ENCODE assay signal across 20 cellular contexts in the genomic region with DNA sequence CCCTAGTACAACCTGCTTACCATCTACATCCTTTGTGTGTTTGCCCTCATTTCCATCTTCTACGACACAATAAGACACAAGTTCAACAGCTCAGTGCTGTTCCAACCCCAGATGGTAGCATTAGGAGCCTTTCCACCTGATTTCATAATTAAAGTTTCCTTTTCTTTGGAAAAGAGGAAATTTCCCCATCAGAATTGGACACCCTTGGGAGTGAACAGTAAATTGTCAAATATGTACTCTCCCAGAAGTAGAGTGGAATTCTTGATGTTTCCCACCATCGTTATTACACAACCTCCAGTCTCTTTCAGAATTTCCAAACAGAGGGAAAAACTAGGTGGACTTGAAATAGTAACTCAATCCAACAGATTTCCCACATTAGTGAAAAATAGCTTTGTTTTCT.
DNase-seq lines count a peak whose midpoint lies in the region; ATAC-seq, FAIRE-seq and TF ChIP-seq lines count a peak whose summit lies in the region.
"Had no signal": no experiment of that assay in that cellular context is flagged by ENCODE, and none has a peak within 500 bp of the region (broad histone marks: within the 10 kb centered on the region; RNA-seq: fewer than 3 reads in every experiment).

No MANE protein-coding gene starts in this region.

- H3K4me2 ChIP-seq in HepG2 (ENCODE audit: low read depth, low read length) = no peak overlapping the region
- H3K4me2 ChIP-seq: GM23338 had no signal

- H3K9me3 Mint-ChIP-seq in natural killer cell = no peaks in the 10 kb centered on the region
- H3K9me3 Mint-ChIP-seq: GM23338 had no signal

- in situ Hi-C loops in HepG2 (cut with HindIII; ENCODE audit: extremely low pct_ligation_motif_present, low pct_unique_long_range_greater_than_20kb) = no loop called here

- 6% methylated on average over 2 of the region's 2 CpGs for WGBS in HepG2 (ENCODE audit: low lambda C conversion rate)
- WGBS in right lobe of liver (ENCODE audit: insufficient coverage, low coverage, low lambda C conversion rate, missing lambda C conversion rate) = 43% methylated on average over 2 of the region's 2 CpGs
- 81 to 88% methylated on average over 2 of the region's 2 CpGs for WGBS in sigmoid colon, 2 donors

- H3K27ac Mint-ChIP-seq in natural killer cell = no peak overlapping the region
- H3K27ac Mint-ChIP-seq: CD4-positive, alpha-beta memory T cell; GM23338 had no signal

- POLR2A ChIA-PET in HepG2 (lab: Yijun Ruan, JAX) = no interaction called here

- TF ChIP-seq EP300 in HepG2 (IDR thresholded peaks at IDR 0.05; ENCODE audit: low read depth in 2 of 2, low read length in 2 of 2) = no peak
- no peak for TF ChIP-seq EP300 in HepG2 (CRISPR knock-in tag; IDR thresholded peaks at IDR 0.05; ENCODE audit: borderline replicate concordance)
- no peak for TF ChIP-seq EP300 in sigmoid colon (IDR thresholded peaks at IDR 0.05)

- no peaks in the 10 kb centered on the region for H4K20me1 ChIP-seq in HepG2 (ENCODE audit: insufficient read depth, low read length)

- no peak for TF ChIP-seq RAD21 in HepG2 (CRISPR knock-in tag; IDR thresholded peaks at IDR 0.05)

- H3K27me3 Mint-ChIP-seq in natural killer cell (ENCODE audit: low read depth in 2 of 2) = peaks cover 6 to 19% of the 10 kb centered on the region in 2 donors
- H3K27me3 Mint-ChIP-seq: CD4-positive, alpha-beta memory T cell had no signal

- no peaks in the 10 kb centered on the region for H3K4me1 ChIP-seq in HepG2 (ENCODE audit: insufficient read depth, low read length)
- no peaks in the 10 kb centered on the region for H3K4me1 ChIP-seq in right lobe of liver
- peaks cover 0 to 18% (median 12%) of the 10 kb centered on the region in 4 donors for H3K4me1 ChIP-seq in sigmoid colon
- H3K4me1 ChIP-seq: BE2C had no signal

- H3K4me3 Mint-ChIP-seq in natural killer cell = no peak overlapping the region
- H3K4me3 Mint-ChIP-seq: CD4-positive, alpha-beta memory T cell; GM23338 had no signal

- intact Hi-C loops in HepG2 (cut with micrococcal nuclease; ENCODE audit: unreplicated experiment) = no loop called here
- intact Hi-C loops in right lobe of liver (cut with DNase I) = no loop called here
- intact Hi-C loops in left ventricle myocardium superior (cut with micrococcal nuclease) = no loop called here
- intact Hi-C loops in sigmoid colon (cut with DNase I) = no loop called here
- intact Hi-C loops in natural killer cell (cut with micrococcal nuclease) = no loop called here

- TF ChIP-seq CTCF in HepG2 (CRISPR knock-in tag; IDR thresholded peaks at IDR 0.05) (no peak), right lobe of liver (IDR thresholded peaks at IDR 0.05) (no peak), sigmoid colon (IDR thresholded peaks at IDR 0.05) (no peak), natural killer cell (IDR thresholded peaks at IDR 0.05) (no peak)

- BruUV-seq in HepG2 (replicated peaks; lab: Mats Ljungman, UMichigan) = no TSS peak

- H3K4me1 Mint-ChIP-seq in natural killer cell = peaks cover 4 to 19% of the 10 kb centered on the region in 2 donors
- H3K4me1 Mint-ChIP-seq: GM23338 had no signal

- H3K27ac ChIP-seq in HepG2 (ENCODE audit: extremely low read length, insufficient read depth, low read length) (no peak overlapping the region), right lobe of liver (no peak overlapping the region), sigmoid colon (peak overlapping the region; percentile 34 to 67 (median 40))
- H3K27ac ChIP-seq: C4-2B had no signal

- no peak for TF ChIP-seq POLR2A in HepG2 (IDR thresholded peaks at IDR 0.05; ENCODE audit: insufficient read depth in 1 of 2, low read depth in 2 of 2, low read length in 2 of 2)
- no peak for TF ChIP-seq POLR2A in right lobe of liver (IDR thresholded peaks at IDR 0.05)
- TF ChIP-seq POLR2A in sigmoid colon (IDR thresholded peaks at IDR 0.05) = no peak

- CTCF ChIA-PET in HepG2 (lab: Yijun Ruan, JAX; ENCODE audit: low intra/inter-chr PET ratio, low total read pairs) = no interaction called here

- no peak for DNase-seq in HepG2 (ENCODE audit: low spot score)
- no peak for DNase-seq in right lobe of liver
- no peak for DNase-seq in left ventricle myocardium superior
- DNase-seq in sigmoid colon = no peak
- no peak for DNase-seq in natural killer cell
- DNase-seq: BE2C; CD4-positive, alpha-beta memory T cell; COR-L47; DMS153; DMS79 treated with DMSO at 0.1 percent for 48 hours; EL; H7 had no signal

- H3K27me3 ChIP-seq in HepG2 (ENCODE audit: control insufficient read depth in 1 of 2, insufficient read depth in 2 of 2, low read length in 2 of 2) (no peaks in the 10 kb centered on the region), right lobe of liver (no peaks in the 10 kb centered on the region), sigmoid colon (no peaks in the 10 kb centered on the region)
- H3K27me3 ChIP-seq: BE2C had no signal

- no peaks in the 10 kb centered on the region for H3K36me3 Mint-ChIP-seq in natural killer cell

- H2AFZ ChIP-seq in HepG2 (ENCODE audit: low read length) = no peak overlapping the region
- H2AFZ ChIP-seq: GM23338 had no signal

- no peak for ATAC-seq in HepG2
- no peak for ATAC-seq in right lobe of liver
- ATAC-seq in left ventricle myocardium superior = peak; percentile 76
- no peak for ATAC-seq in HG03439 (IDR thresholded peaks at IDR 0.05; ENCODE audit: unreplicated experiment)
- ATAC-seq in natural killer cell = no peak
- no peak for ATAC-seq in HG02610 (IDR thresholded peaks at IDR 0.05; ENCODE audit: unreplicated experiment)
- ATAC-seq: GM23338 had no signal

- no peak for FAIRE-seq in HepG2 (lab: Jason Lieb, UNC)
- FAIRE-seq: A204.1, D721Med, G401.6, GM12891 had no signal

- H3K4me3 ChIP-seq in HepG2 (replicated peaks in 1 of 3; ENCODE audit: insufficient read depth in 1 of 3, low read depth in 2 of 3, low read length in 3 of 3) (no peak overlapping the region), right lobe of liver (no peak overlapping the region), sigmoid colon (no peak overlapping the region)
- H3K4me3 ChIP-seq: GM23338 had no signal

- H3K9ac ChIP-seq in HepG2 (ENCODE audit: insufficient read depth, low read depth, low read length) = no peak overlapping the region

- H3K9me3 ChIP-seq in HepG2 (ENCODE audit: low read length) (peaks cover 10% of the 10 kb centered on the region; the same call in 1 of the 2 replicates), right lobe of liver (no peaks in the 10 kb centered on the region), sigmoid colon (no peaks in the 10 kb centered on the region)
- H3K9me3 ChIP-seq: BE2C had no signal

- no peaks in the 10 kb centered on the region for H3K36me3 ChIP-seq in HepG2 (replicated peaks in 1 of 2; ENCODE audit: control insufficient read depth in 1 of 2, insufficient read depth in 2 of 2, low read length in 2 of 2)
- H3K36me3 ChIP-seq in right lobe of liver = no peaks in the 10 kb centered on the region
- H3K36me3 ChIP-seq in sigmoid colon = no peaks in the 10 kb centered on the region
- H3K36me3 ChIP-seq: BE2C had no signal

- no peaks in the 10 kb centered on the region for H3K79me2 ChIP-seq in HepG2 (ENCODE audit: insufficient read depth, low read length)

TF ChIP-seq in HepG2, 621 proteins besides CTCF, POLR2A, EP300 and RAD21:
- TF ChIP-seq CHD2 (IDR thresholded peaks at IDR 0.05; ENCODE audit: low read depth, low read length) (no peak), PHF8 (CRISPR knock-in tag; IDR thresholded peaks at IDR 0.05) (no peak), CEBPB (IDR thresholded peaks at IDR 0.05; ENCODE audit: borderline replicate concordance, low read depth, low read length) (peak; percentile 36; the same call in 1 of the 2 replicates)

Comparison
In these comparisons a context has a peak if more than half of its experiments do, and no peak if none do; other contexts are left out.
1. H3K27ac ChIP-seq: peak in sigmoid colon (4 of 4); none in HepG2 (single experiment) and right lobe of liver (0 of 3).